ENCODE assay signal across 9 cellular contexts in genomic region chr4:139740531-139741041, GRCh38.
DNase-seq lines count a peak whose midpoint lies in the region; ATAC-seq and TF ChIP-seq lines count a peak whose summit lies in the region.
"Had no signal": no experiment of that assay in that cellular context is flagged by ENCODE, and none has a peak within 500 bp of the region (broad histone marks: within the 10 kb centered on the region; RNA-seq: fewer than 3 reads in every experiment).

No MANE protein-coding gene starts in this region.

- H3K9me3 Mint-ChIP-seq in HFFc6 (no peaks in the 10 kb centered on the region), nephron progenitor cell (no peaks in the 10 kb centered on the region)
- H3K9me3 Mint-ChIP-seq in activated T-cell treated with anti-CD3 and anti-CD28 coated beads, Interleukin-2, amount 50 U/mL, for 24 hours, result no peaks in the 10 kb centered on the region
- H3K9me3 Mint-ChIP-seq in stimulated activated naive CD8-positive, alpha-beta T cell treated with anti-CD3 and anti-CD28 coated beads, Interleukin-15, amount 100 ng/mL, for 72 hours, result no peaks in the 10 kb centered on the region

- no TSS peak for BruUV-seq in Panc1 (replicated peaks; lab: Mats Ljungman, UMichigan)

- H3K27me3 ChIP-seq in Panc1 (ENCODE audit: control insufficient read depth, insufficient read depth, low read length) (no peaks in the 10 kb centered on the region), esophagus (ENCODE audit: control insufficient read depth in 1 of 2, insufficient read depth in 2 of 2, low read length in 2 of 2) (no peaks in the 10 kb centered on the region)
- H3K27me3 ChIP-seq: Peyer's patch had no signal

- TF ChIP-seq CTCF in HFFc6 (IDR thresholded peaks at IDR 0.05) (peak; percentile 43; the same call in 1 of the 2 replicates), Panc1 (IDR thresholded peaks at IDR 0.05) (no peak), nephron progenitor cell (IDR thresholded peaks at IDR 0.05) (no peak)

- H3K4me1 Mint-ChIP-seq in HFFc6 (ENCODE audit: low read depth), result peaks cover 10% of the 10 kb centered on the region
- peaks cover 88% of the 10 kb centered on the region for H3K4me1 Mint-ChIP-seq in nephron progenitor cell
- peaks cover 8% of the 10 kb centered on the region for H3K4me1 Mint-ChIP-seq in activated T-cell treated with anti-CD3 and anti-CD28 coated beads, Interleukin-2, amount 50 U/mL, for 24 hours (ENCODE audit: low read depth)
- peaks cover 22% of the 10 kb centered on the region for H3K4me1 Mint-ChIP-seq in stimulated activated naive CD8-positive, alpha-beta T cell treated with anti-CD3 and anti-CD28 coated beads, Interleukin-15, amount 100 ng/mL, for 72 hours

- H3K4me1 ChIP-seq in Panc1 (ENCODE audit: control insufficient read depth, insufficient read depth, low read length), result peaks cover 5% of the 10 kb centered on the region; the same call in 1 of the 2 replicates
- H3K4me1 ChIP-seq in esophagus (ENCODE audit: control insufficient read depth in 2 of 2, insufficient read depth in 2 of 2, low read length in 1 of 2), result peaks cover 6 to 7% of the 10 kb centered on the region in 2 donors

- POLR2A ChIA-PET in Panc1 (lab: Charles Lee), result no interaction called here
- POLR2A ChIA-PET in HEK293T (lab: Yijun Ruan, JAX), result no interaction called here

- H3K4me3 Mint-ChIP-seq in HFFc6 (no peak overlapping the region), nephron progenitor cell (no peak overlapping the region)
- no peak overlapping the region for H3K4me3 Mint-ChIP-seq in activated T-cell treated with anti-CD3 and anti-CD28 coated beads, Interleukin-2, amount 50 U/mL, for 24 hours
- no peak overlapping the region for H3K4me3 Mint-ChIP-seq in stimulated activated naive CD8-positive, alpha-beta T cell treated with anti-CD3 and anti-CD28 coated beads, Interleukin-15, amount 100 ng/mL, for 72 hours

- DNase-seq in HFFc6 (peak; percentile 75), Panc1 (ENCODE audit: low read depth, low spot score) (no peak), nephron progenitor cell (no peak), HEK293T (ENCODE audit: extremely low spot score) (no peak)
- DNase-seq in activated T-cell treated with anti-CD3 and anti-CD28 coated beads, Interleukin-2, amount 50 U/mL, for 24 hours, result no peak
- no peak for DNase-seq in stimulated activated naive CD8-positive, alpha-beta T cell treated with anti-CD3 and anti-CD28 coated beads, Interleukin-15, amount 100 ng/mL, for 72 hours

- 0 out of 2 replicates have a peak, but pooled peaks have one; percentile 30 for ATAC-seq in Panc1
- ATAC-seq in HG03045 (IDR thresholded peaks at IDR 0.05; ENCODE audit: unreplicated experiment), result no peak
- no peak for ATAC-seq in stimulated activated naive CD8-positive, alpha-beta T cell treated with anti-CD3 and anti-CD28 coated beads, Interleukin-15, amount 100 ng/mL, for 72 hours

- H3K9me3 ChIP-seq in Panc1 (ENCODE audit: control insufficient read depth, insufficient read depth, low read depth, low read length) (no peaks in the 10 kb centered on the region), esophagus (ENCODE audit: control insufficient read depth in 2 of 2, insufficient read depth in 1 of 2, low read depth in 1 of 2, low read length in 1 of 2) (no peaks in the 10 kb centered on the region)
- H3K9me3 ChIP-seq: Peyer's patch had no signal

- CTCF ChIA-PET in Panc1 (lab: Charles Lee), result interaction anchor here (0.6 kb wide), 1 partner anchor 42 kb away, joined by 3 read pairs; no protein-coding TSS in a partner anchor
- CTCF ChIA-PET in HEK293T (lab: Yijun Ruan, JAX), result interaction anchor here (0.6 to 1.6 kb wide), 7 partner anchors 9 to 619 kb away, joined by 3 to 7 read pairs (median 4); no protein-coding TSS in a partner anchor

- H3K36me3 ChIP-seq in Panc1 (ENCODE audit: control insufficient read depth, insufficient read depth, low read length) (no peaks in the 10 kb centered on the region), esophagus (ENCODE audit: control insufficient read depth in 2 of 2, insufficient read depth in 2 of 2, low read length in 1 of 2) (no peaks in the 10 kb centered on the region)
- H3K36me3 ChIP-seq: Peyer's patch had no signal

- peak overlapping the region; percentile 24; the same call in 1 of the 2 replicates for H3K27ac Mint-ChIP-seq in HFFc6
- H3K27ac Mint-ChIP-seq in nephron progenitor cell, result peak overlapping the region; percentile 57
- no peak overlapping the region for H3K27ac Mint-ChIP-seq in activated T-cell treated with anti-CD3 and anti-CD28 coated beads, Interleukin-2, amount 50 U/mL, for 24 hours
- no peak overlapping the region for H3K27ac Mint-ChIP-seq in stimulated activated naive CD8-positive, alpha-beta T cell treated with anti-CD3 and anti-CD28 coated beads, Interleukin-15, amount 100 ng/mL, for 72 hours

- intact Hi-C loops in Panc1 (cut with micrococcal nuclease; ENCODE audit: unreplicated experiment), result no loop called here

- peaks cover 7% of the 10 kb centered on the region for H3K27me3 Mint-ChIP-seq in HFFc6 (ENCODE audit: insufficient read depth)
- H3K27me3 Mint-ChIP-seq in nephron progenitor cell (ENCODE audit: low read depth, poor library complexity), result no peaks in the 10 kb centered on the region
- H3K27me3 Mint-ChIP-seq in activated T-cell treated with anti-CD3 and anti-CD28 coated beads, Interleukin-2, amount 50 U/mL, for 24 hours, result peaks cover 29% of the 10 kb centered on the region
- peaks cover 32% of the 10 kb centered on the region for H3K27me3 Mint-ChIP-seq in stimulated activated naive CD8-positive, alpha-beta T cell treated with anti-CD3 and anti-CD28 coated beads, Interleukin-15, amount 100 ng/mL, for 72 hours

- in situ Hi-C loops in Panc1 (cut with HindIII; ENCODE audit: low pct_unique_long_range_greater_than_20kb, low sequenced_read_pairs), result no loop called here

- WGBS in esophagus, 2 donors, result 15 to 24% methylated on average over 10 of the region's 10 CpGs

- H3K36me3 Mint-ChIP-seq in HFFc6 (ENCODE audit: low read depth) (no peaks in the 10 kb centered on the region), nephron progenitor cell (ENCODE audit: low read depth) (no peaks in the 10 kb centered on the region)
- H3K36me3 Mint-ChIP-seq in activated T-cell treated with anti-CD3 and anti-CD28 coated beads, Interleukin-2, amount 50 U/mL, for 24 hours (ENCODE audit: low read depth), result no peaks in the 10 kb centered on the region

- no peak overlapping the region for H3K27ac ChIP-seq in Panc1 (ENCODE audit: low read length)
- H3K27ac ChIP-seq in esophagus (ENCODE audit: low read depth in 2 of 2, low read length in 1 of 2), result peak overlapping the region; percentile 91 to 98

- H3K4me3 ChIP-seq in Panc1 (ENCODE audit: low read depth in 2 of 2, low read length in 2 of 2) (no peak overlapping the region), esophagus (ENCODE audit: low read depth in 1 of 2, low read length in 2 of 2) (no peak overlapping the region)
- H3K4me3 ChIP-seq: Peyer's patch had no signal

TF ChIP-seq in HEK293T, 16 proteins besides CTCF, POLR2A, EP300 and RAD21:
- TF ChIP-seq ZNF384 (IDR thresholded peaks at IDR 0.05), result no peak
- TF ChIP-seq L3MBTL2 (conservative IDR thresholded peaks at IDR 0.05), result no peak
- TF ChIP-seq CTBP1 (IDR thresholded peaks at IDR 0.05; ENCODE audit: borderline replicate concordance), result no peak
- no peak for TF ChIP-seq ELF4 (IDR thresholded peaks at IDR 0.05)
- no peak for TF ChIP-seq FOXK2 (IDR thresholded peaks at IDR 0.05)
- TF ChIP-seq FOXA1 (IDR thresholded peaks at IDR 0.05), result no peak
- TF ChIP-seq SP1 (IDR thresholded peaks at IDR 0.05), result no peak
- no peak for TF ChIP-seq LEF1 (IDR thresholded peaks at IDR 0.05; ENCODE audit: borderline replicate concordance)
- TF ChIP-seq PKNOX1 (IDR thresholded peaks at IDR 0.05), result no peak

Comparison
In these comparisons a context has a peak if more than half of its experiments do, and no peak if none do; other contexts are left out.
1. H3K27ac Mint-ChIP-seq: peak in HFFc6 (single experiment) and nephron progenitor cell (single experiment); none in activated T-cell treated with anti-CD3 and anti-CD28 coated beads, Interleukin-2, amount 50 U/mL, for 24 hours (single experiment) and stimulated activated naive CD8-positive, alpha-beta T cell treated with anti-CD3 and anti-CD28 coated beads, Interleukin-15, amount 100 ng/mL, for 72 hours (0 of 2).